17 cellular contexts compared by ENCODE assay signal in genomic region chr11:131397666-131398065, GRCh38. TPM values are rescaled to one million over a fixed set of nuclear protein-coding genes. Genes with fewer than 3 reads are reported as not detected.
DNase-seq lines count a peak whose midpoint lies in the region; ATAC-seq and TF ChIP-seq lines count a peak whose summit lies in the region.
"Had no signal": no experiment of that assay in that cellular context is flagged by ENCODE, and none has a peak within 500 bp of the region (broad histone marks: within the 10 kb centered on the region; RNA-seq: fewer than 3 reads in every experiment).

No MANE protein-coding gene starts in this region.

- no peak overlapping the region for H3K4me3 ChIP-seq in mucosa of descending colon
- H3K4me3 ChIP-seq: A549, GM23338 had no signal

- H3K4me3 Mint-ChIP-seq in brain (peak overlapping the region in 1 of 5 experiments; percentile 4), nephron progenitor cell (no peak overlapping the region)
- H3K4me3 Mint-ChIP-seq: CD4-positive, alpha-beta T cell; GM23338; HFFc6 had no signal

- no peaks in the 10 kb centered on the region for H3K4me1 ChIP-seq in mucosa of descending colon (ENCODE audit: low read depth)
- H3K4me1 ChIP-seq: A549, Caco-2 had no signal

- DNase-seq in NCI-H2227 (lab: John Stamatoyannopoulos, UW; ENCODE audit: unreplicated experiment) (peak; percentile 10), NCI-H2227 treated with DMSO at 0.1 percent for 48 hours (lab: John Stamatoyannopoulos, UW) (no peak), NCI-H524 treated with DMSO at 0.1 percent for 48 hours (lab: John Stamatoyannopoulos, UW) (peak; percentile 61), mucosa of descending colon (peak in 1 of 3 donors; percentile 6), GM19240 (ENCODE audit: insufficient read length, low spot score) (no peak), H4 (ENCODE audit: low spot score) (no peak), nephron progenitor cell (no peak)
- DNase-seq: AML-193; Caco-2; CD4-positive, alpha-beta T cell; GDM1; H7; HFFc6 had no signal

- peaks cover 36% of the 10 kb centered on the region for H3K4me1 Mint-ChIP-seq in brain
- H3K4me1 Mint-ChIP-seq in nephron progenitor cell = peaks cover 5% of the 10 kb centered on the region

- H3K27ac Mint-ChIP-seq in brain (peak overlapping the region in 4 of 5 experiments; percentile 7 to 70 (median 30)), nephron progenitor cell (no peak overlapping the region)
- H3K27ac Mint-ChIP-seq: CD4-positive, alpha-beta T cell; GM23338; HFFc6 had no signal

- H3K27me3 Mint-ChIP-seq in brain = no peaks in the 10 kb centered on the region
- H3K27me3 Mint-ChIP-seq in nephron progenitor cell (ENCODE audit: low read depth, poor library complexity) = peaks cover 20% of the 10 kb centered on the region

- H3K9me3 ChIP-seq in mucosa of descending colon = no peaks in the 10 kb centered on the region
- H3K9me3 ChIP-seq: A549, Caco-2 had no signal

- H3K36me3 Mint-ChIP-seq in brain = no peaks in the 10 kb centered on the region
- H3K36me3 Mint-ChIP-seq in nephron progenitor cell (ENCODE audit: low read depth) = no peaks in the 10 kb centered on the region

- TF ChIP-seq CTCF in brain (conservative IDR thresholded peaks at IDR 0.05) = no peak
- no peak for TF ChIP-seq CTCF in mucosa of descending colon (IDR thresholded peaks at IDR 0.05)
- no peak for TF ChIP-seq CTCF in nephron progenitor cell (IDR thresholded peaks at IDR 0.05)

- peak; percentile 21 for ATAC-seq in mucosa of descending colon
- ATAC-seq: A549, GM23338, HCT116 had no signal

- H3K36me3 ChIP-seq in mucosa of descending colon (ENCODE audit: low read depth) = no peaks in the 10 kb centered on the region

- intact Hi-C loops in mucosa of descending colon (cut with DNase I, micrococcal nuclease) = no loop called here

- peaks cover 0 to 4% (median 0%) of the 10 kb centered on the region in 5 experiments for H3K9me3 Mint-ChIP-seq in brain
- H3K9me3 Mint-ChIP-seq in nephron progenitor cell = no peaks in the 10 kb centered on the region
- H3K9me3 Mint-ChIP-seq: CD4-positive, alpha-beta T cell; GM23338; HFFc6 had no signal

RNA-seq across cellular contexts. Expression of gene NTM, which starts 27.3 kb away (rescaled TPM):
- 92.8 TPM for polyA plus RNA-seq in brain (ENCODE audit: insufficient read depth, low read depth, low replicate concordance)
- 1 to 10 TPM in 2 of 3 donors, under 1 TPM in 1; 0.64 to 7.7 (median 1.2) TPM for total RNA-seq in mucosa of descending colon
- total RNA-seq in H4 (2014; rRNA removed; shearing (Covaris generic)) = 3.1 and 6.7 TPM in 2 replicates
- total RNA-seq: CD4-positive, alpha-beta T cell had no signal
- polyA plus RNA-seq: A549 had no signal

Comparison
In these comparisons a context has a peak if more than half of its experiments do, and no peak if none do; other contexts are left out.
1. DNase-seq: peak in NCI-H2227 (single experiment) and NCI-H524 treated with DMSO at 0.1 percent for 48 hours (single experiment); none in NCI-H2227 treated with DMSO at 0.1 percent for 48 hours (single experiment), GM19240 (single experiment), H4 (single experiment) and nephron progenitor cell (single experiment).